1 cellular context compared by ENCODE assay signal in the genomic region with DNA sequence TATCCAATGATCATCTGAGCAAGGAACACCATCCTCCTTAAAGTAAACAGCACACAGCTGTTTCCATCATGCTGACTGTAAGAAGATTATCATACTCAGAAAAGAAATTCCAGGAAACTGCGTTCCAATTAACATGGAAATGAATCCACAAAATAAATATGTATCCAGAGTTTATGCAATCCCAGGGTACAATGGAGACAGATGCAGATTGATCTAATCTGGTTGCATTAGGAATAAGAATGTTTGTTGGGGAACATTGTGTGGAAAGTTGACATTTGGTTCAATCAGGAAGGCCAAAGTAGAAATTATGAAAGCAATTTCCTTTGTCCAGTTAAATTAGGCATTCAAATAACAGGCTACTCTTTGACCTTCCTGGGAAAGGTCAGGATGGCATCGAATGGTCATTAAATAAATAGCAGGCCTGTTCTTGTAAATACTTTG.
TF ChIP-seq lines count a peak whose summit lies in the region.

No MANE protein-coding gene starts in this region.

TF ChIP-seq in K562, 482 proteins besides CTCF, POLR2A, EP300 and RAD21 (continued from another document and continues in another):
- TF ChIP-seq ETV1 (tag; conservative IDR thresholded peaks at IDR 0.05; ENCODE audit: low read depth): no peak
- peak; percentile 10; the same call in 1 of the 2 replicates for TF ChIP-seq MAFF (IDR thresholded peaks at IDR 0.05; ENCODE audit: low read length)
- TF ChIP-seq NCOR1 (IDR thresholded peaks at IDR 0.05): 0 out of 2 replicates have a peak, but pooled peaks have one; percentile 8
- TF ChIP-seq EP400 (IDR thresholded peaks at IDR 0.05): no peak
- TF ChIP-seq ZC3H8 (IDR thresholded peaks at IDR 0.05): no peak
- TF ChIP-seq ZNF212 (CRISPR knock-in tag; IDR thresholded peaks at IDR 0.05): no peak
- TF ChIP-seq HLTF (IDR thresholded peaks at IDR 0.05): no peak
- no peak for TF ChIP-seq LCOR (CRISPR knock-in tag; IDR thresholded peaks at IDR 0.05)
- no peak for TF ChIP-seq RFX7 (CRISPR knock-in tag; IDR thresholded peaks at IDR 0.05)
- no peak for TF ChIP-seq SOX6 (IDR thresholded peaks at IDR 0.05)
- no peak for TF ChIP-seq HSF4 (CRISPR knock-in tag; IDR thresholded peaks at IDR 0.05; ENCODE audit: borderline replicate concordance)
- TF ChIP-seq, protein P1, sequence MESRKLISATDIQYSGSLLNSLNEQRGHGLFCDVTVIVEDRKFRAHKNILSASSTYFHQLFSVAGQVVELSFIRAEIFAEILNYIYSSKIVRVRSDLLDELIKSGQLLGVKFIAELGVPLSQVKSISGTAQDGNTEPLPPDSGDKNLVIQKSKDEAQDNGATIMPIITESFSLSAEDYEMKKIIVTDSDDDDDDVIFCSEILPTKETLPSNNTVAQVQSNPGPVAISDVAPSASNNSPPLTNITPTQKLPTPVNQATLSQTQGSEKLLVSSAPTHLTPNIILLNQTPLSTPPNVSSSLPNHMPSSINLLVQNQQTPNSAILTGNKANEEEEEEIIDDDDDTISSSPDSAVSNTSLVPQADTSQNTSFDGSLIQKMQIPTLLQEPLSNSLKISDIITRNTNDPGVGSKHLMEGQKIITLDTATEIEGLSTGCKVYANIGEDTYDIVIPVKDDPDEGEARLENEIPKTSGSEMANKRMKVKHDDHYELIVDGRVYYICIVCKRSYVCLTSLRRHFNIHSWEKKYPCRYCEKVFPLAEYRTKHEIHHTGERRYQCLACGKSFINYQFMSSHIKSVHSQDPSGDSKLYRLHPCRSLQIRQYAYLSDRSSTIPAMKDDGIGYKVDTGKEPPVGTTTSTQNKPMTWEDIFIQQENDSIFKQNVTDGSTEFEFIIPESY (CRISPR knock-in tag; IDR thresholded peaks at IDR 0.05): no peak
- no peak for TF ChIP-seq KLF1 (tag; IDR thresholded peaks at IDR 0.05)
- no peak for TF ChIP-seq SMARCB1 (IDR thresholded peaks at IDR 0.05; ENCODE audit: insufficient read length, low read depth)
- TF ChIP-seq CCAR2 (IDR thresholded peaks at IDR 0.05; ENCODE audit: low read depth, low read length): no peak
- TF ChIP-seq, protein P2, sequence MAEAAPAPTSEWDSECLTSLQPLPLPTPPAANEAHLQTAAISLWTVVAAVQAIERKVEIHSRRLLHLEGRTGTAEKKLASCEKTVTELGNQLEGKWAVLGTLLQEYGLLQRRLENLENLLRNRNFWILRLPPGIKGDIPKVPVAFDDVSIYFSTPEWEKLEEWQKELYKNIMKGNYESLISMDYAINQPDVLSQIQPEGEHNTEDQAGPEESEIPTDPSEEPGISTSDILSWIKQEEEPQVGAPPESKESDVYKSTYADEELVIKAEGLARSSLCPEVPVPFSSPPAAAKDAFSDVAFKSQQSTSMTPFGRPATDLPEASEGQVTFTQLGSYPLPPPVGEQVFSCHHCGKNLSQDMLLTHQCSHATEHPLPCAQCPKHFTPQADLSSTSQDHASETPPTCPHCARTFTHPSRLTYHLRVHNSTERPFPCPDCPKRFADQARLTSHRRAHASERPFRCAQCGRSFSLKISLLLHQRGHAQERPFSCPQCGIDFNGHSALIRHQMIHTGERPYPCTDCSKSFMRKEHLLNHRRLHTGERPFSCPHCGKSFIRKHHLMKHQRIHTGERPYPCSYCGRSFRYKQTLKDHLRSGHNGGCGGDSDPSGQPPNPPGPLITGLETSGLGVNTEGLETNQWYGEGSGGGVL (CRISPR knock-in tag; IDR thresholded peaks at IDR 0.05): no peak
- TF ChIP-seq, protein P3, sequence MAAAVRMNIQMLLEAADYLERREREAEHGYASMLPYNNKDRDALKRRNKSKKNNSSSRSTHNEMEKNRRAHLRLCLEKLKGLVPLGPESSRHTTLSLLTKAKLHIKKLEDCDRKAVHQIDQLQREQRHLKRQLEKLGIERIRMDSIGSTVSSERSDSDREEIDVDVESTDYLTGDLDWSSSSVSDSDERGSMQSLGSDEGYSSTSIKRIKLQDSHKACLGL (CRISPR knock-in tag; IDR thresholded peaks at IDR 0.05; ENCODE audit: borderline replicate concordance, poor library complexity, severe bottlenecking): no peak
- TF ChIP-seq, protein P4, sequence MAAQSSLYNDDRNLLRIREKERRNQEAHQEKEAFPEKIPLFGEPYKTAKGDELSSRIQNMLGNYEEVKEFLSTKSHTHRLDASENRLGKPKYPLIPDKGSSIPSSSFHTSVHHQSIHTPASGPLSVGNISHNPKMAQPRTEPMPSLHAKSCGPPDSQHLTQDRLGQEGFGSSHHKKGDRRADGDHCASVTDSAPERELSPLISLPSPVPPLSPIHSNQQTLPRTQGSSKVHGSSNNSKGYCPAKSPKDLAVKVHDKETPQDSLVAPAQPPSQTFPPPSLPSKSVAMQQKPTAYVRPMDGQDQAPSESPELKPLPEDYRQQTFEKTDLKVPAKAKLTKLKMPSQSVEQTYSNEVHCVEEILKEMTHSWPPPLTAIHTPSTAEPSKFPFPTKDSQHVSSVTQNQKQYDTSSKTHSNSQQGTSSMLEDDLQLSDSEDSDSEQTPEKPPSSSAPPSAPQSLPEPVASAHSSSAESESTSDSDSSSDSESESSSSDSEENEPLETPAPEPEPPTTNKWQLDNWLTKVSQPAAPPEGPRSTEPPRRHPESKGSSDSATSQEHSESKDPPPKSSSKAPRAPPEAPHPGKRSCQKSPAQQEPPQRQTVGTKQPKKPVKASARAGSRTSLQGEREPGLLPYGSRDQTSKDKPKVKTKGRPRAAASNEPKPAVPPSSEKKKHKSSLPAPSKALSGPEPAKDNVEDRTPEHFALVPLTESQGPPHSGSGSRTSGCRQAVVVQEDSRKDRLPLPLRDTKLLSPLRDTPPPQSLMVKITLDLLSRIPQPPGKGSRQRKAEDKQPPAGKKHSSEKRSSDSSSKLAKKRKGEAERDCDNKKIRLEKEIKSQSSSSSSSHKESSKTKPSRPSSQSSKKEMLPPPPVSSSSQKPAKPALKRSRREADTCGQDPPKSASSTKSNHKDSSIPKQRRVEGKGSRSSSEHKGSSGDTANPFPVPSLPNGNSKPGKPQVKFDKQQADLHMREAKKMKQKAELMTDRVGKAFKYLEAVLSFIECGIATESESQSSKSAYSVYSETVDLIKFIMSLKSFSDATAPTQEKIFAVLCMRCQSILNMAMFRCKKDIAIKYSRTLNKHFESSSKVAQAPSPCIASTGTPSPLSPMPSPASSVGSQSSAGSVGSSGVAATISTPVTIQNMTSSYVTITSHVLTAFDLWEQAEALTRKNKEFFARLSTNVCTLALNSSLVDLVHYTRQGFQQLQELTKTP (IDR thresholded peaks at IDR 0.05; ENCODE audit: low read depth in 1 of 2, partially characterized antibody in 2 of 2): no peak
- no peak for TF ChIP-seq TRIM28 (IDR thresholded peaks at IDR 0.05)
- TF ChIP-seq, protein P5, sequence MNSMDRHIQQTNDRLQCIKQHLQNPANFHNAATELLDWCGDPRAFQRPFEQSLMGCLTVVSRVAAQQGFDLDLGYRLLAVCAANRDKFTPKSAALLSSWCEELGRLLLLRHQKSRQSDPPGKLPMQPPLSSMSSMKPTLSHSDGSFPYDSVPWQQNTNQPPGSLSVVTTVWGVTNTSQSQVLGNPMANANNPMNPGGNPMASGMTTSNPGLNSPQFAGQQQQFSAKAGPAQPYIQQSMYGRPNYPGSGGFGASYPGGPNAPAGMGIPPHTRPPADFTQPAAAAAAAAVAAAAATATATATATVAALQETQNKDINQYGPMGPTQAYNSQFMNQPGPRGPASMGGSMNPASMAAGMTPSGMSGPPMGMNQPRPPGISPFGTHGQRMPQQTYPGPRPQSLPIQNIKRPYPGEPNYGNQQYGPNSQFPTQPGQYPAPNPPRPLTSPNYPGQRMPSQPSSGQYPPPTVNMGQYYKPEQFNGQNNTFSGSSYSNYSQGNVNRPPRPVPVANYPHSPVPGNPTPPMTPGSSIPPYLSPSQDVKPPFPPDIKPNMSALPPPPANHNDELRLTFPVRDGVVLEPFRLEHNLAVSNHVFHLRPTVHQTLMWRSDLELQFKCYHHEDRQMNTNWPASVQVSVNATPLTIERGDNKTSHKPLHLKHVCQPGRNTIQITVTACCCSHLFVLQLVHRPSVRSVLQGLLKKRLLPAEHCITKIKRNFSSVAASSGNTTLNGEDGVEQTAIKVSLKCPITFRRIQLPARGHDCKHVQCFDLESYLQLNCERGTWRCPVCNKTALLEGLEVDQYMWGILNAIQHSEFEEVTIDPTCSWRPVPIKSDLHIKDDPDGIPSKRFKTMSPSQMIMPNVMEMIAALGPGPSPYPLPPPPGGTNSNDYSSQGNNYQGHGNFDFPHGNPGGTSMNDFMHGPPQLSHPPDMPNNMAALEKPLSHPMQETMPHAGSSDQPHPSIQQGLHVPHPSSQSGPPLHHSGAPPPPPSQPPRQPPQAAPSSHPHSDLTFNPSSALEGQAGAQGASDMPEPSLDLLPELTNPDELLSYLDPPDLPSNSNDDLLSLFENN (IDR thresholded peaks at IDR 0.05; ENCODE audit: low read depth in 2 of 2, low read length in 2 of 2): no peak
- TF ChIP-seq ZNF253 (CRISPR knock-in tag; conservative IDR thresholded peaks at IDR 0.05): no peak
- TF ChIP-seq GABPB1 (CRISPR knock-in tag; IDR thresholded peaks at IDR 0.05): no peak
- TF ChIP-seq CHD4 (IDR thresholded peaks at IDR 0.05; ENCODE audit: insufficient read depth, insufficient replicate concordance, low read depth, low read length, poor library complexity, severe bottlenecking): no peak
- TF ChIP-seq, protein P6, sequence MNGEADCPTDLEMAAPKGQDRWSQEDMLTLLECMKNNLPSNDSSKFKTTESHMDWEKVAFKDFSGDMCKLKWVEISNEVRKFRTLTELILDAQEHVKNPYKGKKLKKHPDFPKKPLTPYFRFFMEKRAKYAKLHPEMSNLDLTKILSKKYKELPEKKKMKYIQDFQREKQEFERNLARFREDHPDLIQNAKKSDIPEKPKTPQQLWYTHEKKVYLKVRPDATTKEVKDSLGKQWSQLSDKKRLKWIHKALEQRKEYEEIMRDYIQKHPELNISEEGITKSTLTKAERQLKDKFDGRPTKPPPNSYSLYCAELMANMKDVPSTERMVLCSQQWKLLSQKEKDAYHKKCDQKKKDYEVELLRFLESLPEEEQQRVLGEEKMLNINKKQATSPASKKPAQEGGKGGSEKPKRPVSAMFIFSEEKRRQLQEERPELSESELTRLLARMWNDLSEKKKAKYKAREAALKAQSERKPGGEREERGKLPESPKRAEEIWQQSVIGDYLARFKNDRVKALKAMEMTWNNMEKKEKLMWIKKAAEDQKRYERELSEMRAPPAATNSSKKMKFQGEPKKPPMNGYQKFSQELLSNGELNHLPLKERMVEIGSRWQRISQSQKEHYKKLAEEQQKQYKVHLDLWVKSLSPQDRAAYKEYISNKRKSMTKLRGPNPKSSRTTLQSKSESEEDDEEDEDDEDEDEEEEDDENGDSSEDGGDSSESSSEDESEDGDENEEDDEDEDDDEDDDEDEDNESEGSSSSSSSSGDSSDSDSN (IDR thresholded peaks at IDR 0.05; ENCODE audit: borderline replicate concordance in 1 of 2, low read depth in 2 of 2, low read length in 2 of 2): no peak
- TF ChIP-seq ZSCAN29 (IDR thresholded peaks at IDR 0.05): no peak
- TF ChIP-seq, protein P7, sequence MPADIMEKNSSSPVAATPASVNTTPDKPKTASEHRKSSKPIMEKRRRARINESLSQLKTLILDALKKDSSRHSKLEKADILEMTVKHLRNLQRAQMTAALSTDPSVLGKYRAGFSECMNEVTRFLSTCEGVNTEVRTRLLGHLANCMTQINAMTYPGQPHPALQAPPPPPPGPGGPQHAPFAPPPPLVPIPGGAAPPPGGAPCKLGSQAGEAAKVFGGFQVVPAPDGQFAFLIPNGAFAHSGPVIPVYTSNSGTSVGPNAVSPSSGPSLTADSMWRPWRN (IDR thresholded peaks at IDR 0.05; ENCODE audit: low read depth): no peak
- no peak for TF ChIP-seq ZC3H4 (CRISPR knock-in tag; IDR thresholded peaks at IDR 0.05; ENCODE audit: borderline replicate concordance)
- peak; percentile 65 for TF ChIP-seq TAF9B (IDR thresholded peaks at IDR 0.05; ENCODE audit: partially characterized antibody)
- no peak for TF ChIP-seq CHCHD3 (CRISPR knock-in tag; IDR thresholded peaks at IDR 0.05)
- no peak for TF ChIP-seq ZBTB7A (IDR thresholded peaks at IDR 0.05; ENCODE audit: borderline replicate concordance, control insufficient read depth, low read depth, low read length)
- TF ChIP-seq, protein P8, sequence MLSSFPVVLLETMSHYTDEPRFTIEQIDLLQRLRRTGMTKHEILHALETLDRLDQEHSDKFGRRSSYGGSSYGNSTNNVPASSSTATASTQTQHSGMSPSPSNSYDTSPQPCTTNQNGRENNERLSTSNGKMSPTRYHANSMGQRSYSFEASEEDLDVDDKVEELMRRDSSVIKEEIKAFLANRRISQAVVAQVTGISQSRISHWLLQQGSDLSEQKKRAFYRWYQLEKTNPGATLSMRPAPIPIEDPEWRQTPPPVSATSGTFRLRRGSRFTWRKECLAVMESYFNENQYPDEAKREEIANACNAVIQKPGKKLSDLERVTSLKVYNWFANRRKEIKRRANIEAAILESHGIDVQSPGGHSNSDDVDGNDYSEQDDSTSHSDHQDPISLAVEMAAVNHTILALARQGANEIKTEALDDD (IDR thresholded peaks at IDR 0.05): no peak
- TF ChIP-seq KDM5B (IDR thresholded peaks at IDR 0.05; ENCODE audit: insufficient replicate concordance, low read depth, low read length): no peak
- TF ChIP-seq C11orf30 (IDR thresholded peaks at IDR 0.05; ENCODE audit: low read depth): peak; percentile 47
- TF ChIP-seq, protein P9, sequence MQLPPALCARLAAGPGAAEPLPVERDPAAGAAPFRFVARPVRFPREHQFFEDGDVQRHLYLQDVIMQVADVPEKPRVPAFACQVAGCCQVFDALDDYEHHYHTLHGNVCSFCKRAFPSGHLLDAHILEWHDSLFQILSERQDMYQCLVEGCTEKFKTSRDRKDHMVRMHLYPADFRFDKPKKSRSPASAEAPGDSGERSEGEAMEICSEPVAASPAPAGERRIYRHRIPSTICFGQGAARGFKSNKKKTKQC (CRISPR knock-in tag; IDR thresholded peaks at IDR 0.05): no peak
- TF ChIP-seq, protein P10, sequence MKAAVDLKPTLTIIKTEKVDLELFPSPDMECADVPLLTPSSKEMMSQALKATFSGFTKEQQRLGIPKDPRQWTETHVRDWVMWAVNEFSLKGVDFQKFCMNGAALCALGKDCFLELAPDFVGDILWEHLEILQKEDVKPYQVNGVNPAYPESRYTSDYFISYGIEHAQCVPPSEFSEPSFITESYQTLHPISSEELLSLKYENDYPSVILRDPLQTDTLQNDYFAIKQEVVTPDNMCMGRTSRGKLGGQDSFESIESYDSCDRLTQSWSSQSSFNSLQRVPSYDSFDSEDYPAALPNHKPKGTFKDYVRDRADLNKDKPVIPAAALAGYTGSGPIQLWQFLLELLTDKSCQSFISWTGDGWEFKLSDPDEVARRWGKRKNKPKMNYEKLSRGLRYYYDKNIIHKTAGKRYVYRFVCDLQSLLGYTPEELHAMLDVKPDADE (conservative IDR thresholded peaks at IDR 0.05; ENCODE audit: control insufficient read depth, low read depth, low read length): no peak
- no peak for TF ChIP-seq RBM34 (IDR thresholded peaks at IDR 0.05; ENCODE audit: borderline replicate concordance, insufficient read depth, low read length)
- peak; percentile 46; the same call in 1 of the 2 replicates for TF ChIP-seq FOXA1 (IDR thresholded peaks at IDR 0.05; ENCODE audit: borderline replicate concordance)
- no peak for TF ChIP-seq TEAD4 (IDR thresholded peaks at IDR 0.05; ENCODE audit: low read length)
- no peak for TF ChIP-seq TEAD4 (CRISPR knock-in tag; IDR thresholded peaks at IDR 0.05; ENCODE audit: borderline replicate concordance)
- no peak for TF ChIP-seq ZNF311 (CRISPR knock-in tag; IDR thresholded peaks at IDR 0.05)
- TF ChIP-seq PCBP1 (IDR thresholded peaks at IDR 0.05; ENCODE audit: low read depth, low read length, poor library complexity, severe bottlenecking): no peak
- TF ChIP-seq MYNN (IDR thresholded peaks at IDR 0.05): no peak
- no peak for TF ChIP-seq MYNN (CRISPR knock-in tag; IDR thresholded peaks at IDR 0.05)
- TF ChIP-seq FOXK2 (conservative IDR thresholded peaks at IDR 0.05 in 1 of 2, IDR thresholded peaks at IDR 0.05 in 1 of 2; ENCODE audit: low read depth in 2 of 2): peak; percentile 74 to 81; a peak in 3 of 4 replicates
- TF ChIP-seq CBX8 (IDR thresholded peaks at IDR 0.05; ENCODE audit: borderline replicate concordance, extremely low read depth, low read depth, low read length, poor library complexity, severe bottlenecking): no peak
- TF ChIP-seq HNRNPUL1 (IDR thresholded peaks at IDR 0.05; ENCODE audit: low read length): no peak
- no peak for TF ChIP-seq EWSR1 (IDR thresholded peaks at IDR 0.05; ENCODE audit: borderline replicate concordance, low read depth, partially characterized antibody)
